27 cellular contexts compared by ENCODE assay signal in genomic region chr6:119481098-119481497, GRCh38.
"Had no signal": no experiment of that assay in that cellular context is flagged by ENCODE, and none has a peak within 500 bp of the region (broad histone marks: within the 10 kb centered on the region; RNA-seq: fewer than 3 reads in every experiment).

No MANE protein-coding gene starts in this region.

- H3K4me3 ChIP-seq: neural progenitor cell, ovary, psoas muscle, right lobe of liver, sigmoid colon, smooth muscle cell, spleen, stomach, thoracic aorta, thyroid gland, tibial nerve, upper lobe of left lung, vagina had no signal

- H3K27me3 ChIP-seq: neural progenitor cell, ovary, right lobe of liver, sigmoid colon, spleen, stomach, thyroid gland, tibial nerve, upper lobe of left lung, vagina had no signal

- H2AFZ ChIP-seq: neural progenitor cell, parathyroid adenoma had no signal

- ATAC-seq: natural killer cell; psoas muscle; right cardiac atrium; right lobe of liver; stimulated activated memory B cell treated with anti-CD40 and anti-IgM and Interleukin-4, amounts not matched to agents 10 μg/mL and 1 μg/mL and 100 μg/mL, for 72 hours had no signal

- DNase-seq: natural killer cell; occipital lobe; ovary; posterior cingulate gyrus; psoas muscle; right cardiac atrium; right lobe of liver; sigmoid colon; spleen; stimulated activated CD4-positive, alpha-beta T cell treated with anti-CD3 and anti-CD28 coated beads, Interleukin-12 subunit alpha, Interleukin-12 subunit beta, amount 100 ng/mL, for 4 hours; stimulated activated CD4-positive, alpha-beta T cell treated with anti-CD3 and anti-CD28 coated beads, Interleukin-1b, Interleukin-23, amount 100 ng/mL, for 48 hours; stimulated activated CD4-positive, alpha-beta T cell treated with anti-CD3 and anti-CD28 coated beads, Interleukin-4, amount 100 ng/mL, for 1 hour; stimulated activated CD4-positive, alpha-beta T cell treated with anti-CD3 and anti-CD28 coated beads, Interleukin-4, amount 100 ng/mL, for 4 hours; stimulated activated CD8-positive, alpha-beta memory T cell treated with anti-CD3 and anti-CD28 coated beads, Interleukin-4, amount 100 ng/mL, for 48 hours; stimulated activated naive CD4-positive, alpha-beta T cell; stomach; thyroid gland; trophoblast cell; upper lobe of left lung had no signal

- FAIRE-seq: urothelium cell line had no signal

- H3K9me3 ChIP-seq: ovary, psoas muscle, right lobe of liver, sigmoid colon, spleen, stomach, thoracic aorta, thyroid gland, tibial nerve, upper lobe of left lung, vagina had no signal

- H3K4me2 ChIP-seq: neural progenitor cell had no signal

- H3K36me3 ChIP-seq: neural progenitor cell, ovary, right lobe of liver, sigmoid colon, spleen, stomach, thoracic aorta, thyroid gland, tibial nerve, upper lobe of left lung, vagina had no signal

- H3K9ac ChIP-seq: neural progenitor cell, parathyroid adenoma had no signal

- H3K79me2 ChIP-seq: parathyroid adenoma had no signal

- H3K4me1 ChIP-seq: neural progenitor cell, parathyroid adenoma, psoas muscle, thyroid gland, tibial nerve, upper lobe of left lung, vagina had no signal

- H3K27ac ChIP-seq: neural progenitor cell, ovary, parathyroid adenoma, psoas muscle, right lobe of liver, sigmoid colon, spleen, stomach, thoracic aorta, thyroid gland, tibial nerve, upper lobe of left lung, vagina had no signal
